In the genomic region with DNA sequence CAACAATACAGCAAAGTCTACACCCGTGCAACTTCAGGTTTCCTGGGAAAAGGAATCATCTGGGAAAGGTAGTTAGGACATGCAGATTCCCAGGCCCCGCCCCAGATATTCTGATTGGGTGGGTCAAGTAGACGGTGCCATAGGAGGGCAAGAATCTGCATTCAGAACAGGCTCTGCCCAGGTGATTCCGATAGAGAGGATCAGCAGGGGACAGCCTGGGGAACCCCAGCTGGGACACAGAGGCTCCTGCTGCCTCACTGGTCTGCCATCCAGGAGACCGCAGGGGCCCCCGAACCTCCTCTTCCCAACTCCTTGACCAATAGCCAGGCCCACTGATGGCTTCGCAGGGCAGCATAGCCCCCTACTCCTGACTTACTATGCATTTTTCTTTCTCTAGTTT, we compare ENCODE assay signal across 7 cellular contexts.
"Had no signal": no experiment of that assay in that cellular context is flagged by ENCODE, and none has a peak within 500 bp of the region (broad histone marks: within the 10 kb centered on the region; RNA-seq: fewer than 3 reads in every experiment).

No MANE protein-coding gene starts in this region.

- H3K4me3 Mint-ChIP-seq: GM23338, HFFc6 had no signal

- DNase-seq: H7, HFFc6, IMR-90 had no signal

- H3K9me3 ChIP-seq: HAP-1 had no signal

- H3K4me3 ChIP-seq: GM23338, HAP-1, K562 had no signal

- ATAC-seq: GM23338, HCT116, K562 had no signal

- H3K4me2 ChIP-seq: GM23338 had no signal

- H3K9me3 Mint-ChIP-seq: GM23338, HFFc6 had no signal

- H3K27ac Mint-ChIP-seq: GM23338, HFFc6 had no signal

- H2AFZ ChIP-seq: GM23338 had no signal

- H3K36me3 ChIP-seq: HAP-1 had no signal

- H3K4me1 ChIP-seq: HAP-1 had no signal
